Comparison of ENCODE assay signal across 1 cellular context in genomic region chr6:132153221-132153896, GRCh38.
TF ChIP-seq lines count a peak whose summit lies in the region.

No MANE protein-coding gene starts in this region.

TF ChIP-seq in endothelial cell of umbilical vein, 7 proteins besides CTCF, POLR2A, EP300 and RAD21:
- no peak for TF ChIP-seq MAX (IDR thresholded peaks at IDR 0.05; ENCODE audit: insufficient read depth, insufficient read length)
- no peak for TF ChIP-seq JUN (IDR thresholded peaks at IDR 0.05; ENCODE audit: borderline replicate concordance, insufficient read depth, insufficient read length, low read depth)
- no peak for TF ChIP-seq GATA2 (IDR thresholded peaks at IDR 0.05; ENCODE audit: insufficient read depth, insufficient read length, low read depth, low read length)
- no peak for TF ChIP-seq EZH2 (IDR thresholded peaks at IDR 0.05; ENCODE audit: borderline replicate concordance, low read depth, low read length, severe bottlenecking)
- no peak for TF ChIP-seq MYC (IDR thresholded peaks at IDR 0.05; ENCODE audit: low read depth, low read length)
- no peak for TF ChIP-seq POLR2AphosphoS5 (IDR thresholded peaks at IDR 0.05; ENCODE audit: insufficient read depth, low read depth, low read length)
- no peak for TF ChIP-seq FOS (IDR thresholded peaks at IDR 0.05; ENCODE audit: borderline replicate concordance, insufficient read depth, low read length)
